ENCODE assay signal across 22 cellular contexts in the genomic region with DNA sequence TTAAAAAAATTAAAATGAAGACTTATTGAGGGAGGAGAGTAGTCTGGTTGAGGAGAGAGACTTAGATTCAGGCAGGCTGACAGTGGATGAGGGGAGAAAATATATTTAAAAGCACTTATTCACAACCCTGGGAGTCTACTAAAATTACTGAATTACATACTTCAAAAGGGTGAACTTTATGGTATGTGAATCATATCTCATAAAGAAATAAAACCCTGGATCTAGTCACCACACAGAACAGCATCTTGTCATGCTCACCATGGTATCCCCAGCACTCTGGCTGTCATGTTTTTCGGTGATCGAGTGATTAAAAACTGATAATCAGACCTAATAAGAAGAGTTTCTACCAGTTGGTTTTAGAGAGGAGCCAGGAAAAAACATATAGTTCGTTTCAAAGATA. TPM values are rescaled to one million over a fixed set of nuclear protein-coding genes. Genes with fewer than 3 reads are reported as not detected.
DNase-seq lines count a peak whose midpoint lies in the region; ATAC-seq and TF ChIP-seq lines count a peak whose summit lies in the region.
"Had no signal": no experiment of that assay in that cellular context is flagged by ENCODE, and none has a peak within 500 bp of the region (broad histone marks: within the 10 kb centered on the region; RNA-seq: fewer than 3 reads in every experiment).

No MANE protein-coding gene starts in this region.

- 84 to 89% (median 86%) methylated on average over 3 of the region's 3 CpGs for WGBS in psoas muscle, 3 donors
- 85% methylated on average over 3 of the region's 3 CpGs for whole genome bisulfite sequencing in upper lobe of left lung, 2 donors

- no peaks in the 10 kb centered on the region for H3K9me2 ChIP-seq in PC-3 (replicated peaks; ENCODE audit: low read length)

- no peak for TF ChIP-seq EP300 in upper lobe of left lung (IDR thresholded peaks at IDR 0.05)

- peak overlapping the region; percentile 62 for H3K4me2 ChIP-seq in PC-3 (ENCODE audit: low read length)
- H3K4me2 ChIP-seq: BLaER1 treated with 17β-estradiol and CSF1 and Interleukin-3, amounts not matched to agents 10 nM and 100 nM had no signal

- peak overlapping the region; percentile 93 for H3K27ac ChIP-seq in ACC112 (ENCODE audit: low read depth, low read length)
- peak overlapping the region; percentile 85 for H3K27ac ChIP-seq in PC-3 (ENCODE audit: low read length)
- peak overlapping the region; percentile 36 for H3K27ac ChIP-seq in foreskin keratinocyte
- H3K27ac ChIP-seq in psoas muscle, result peak overlapping the region; percentile 95
- H3K27ac ChIP-seq in vagina, result no peak overlapping the region
- no peak overlapping the region for H3K27ac ChIP-seq in upper lobe of left lung
- H3K27ac ChIP-seq: BLaER1 treated with 17β-estradiol and CSF1 and Interleukin-3, amounts not matched to agents 10 nM and 100 nM; upper lobe of right lung; WERI-Rb-1 had no signal

- no peak overlapping the region for H3K27ac Mint-ChIP-seq in activated T-helper 2 cell treated with anti-CD3 and anti-CD28 coated beads, Interferon-gamma antibody, Interleukin-2, Interleukin-4, amounts not matched to agents 10 μg/mL and 5 μg/mL and 100 μg/mL, durations not matched to agents 14 hours and 24 hours and 36 hours
- H3K27ac Mint-ChIP-seq: activated CD4-positive, alpha-beta memory T cell treated with anti-CD3 and anti-CD28 coated beads, Interleukin-2, amount 10 ng/mL, durations not matched to agents 7 days and 5 days; stimulated activated memory B cell treated with anti-CD40 and anti-IgM and Interleukin-4, amounts not matched to agents 10 μg/mL and 1 μg/mL and 100 μg/mL, for 72 hours had no signal

- H3K27me3 Mint-ChIP-seq in activated T-helper 2 cell treated with anti-CD3 and anti-CD28 coated beads, Interferon-gamma antibody, Interleukin-2, Interleukin-4, amounts not matched to agents 10 μg/mL and 5 μg/mL and 100 μg/mL, durations not matched to agents 14 hours and 24 hours and 36 hours (ENCODE audit: low read depth), result peaks cover 79% of the 10 kb centered on the region

- DNase-seq in PC-3 (peak; percentile 57), foreskin keratinocyte (no peak), psoas muscle (no peak), NCI-H82 (lab: John Stamatoyannopoulos, UW) (no peak), vagina (ENCODE audit: extremely low spot score in 2 of 2) (no peak), upper lobe of left lung (no peak)
- no peak for DNase-seq in activated T-helper 2 cell treated with anti-CD3 and anti-CD28 coated beads, Interferon-gamma antibody, Interleukin-2, Interleukin-4, amounts not matched to agents 10 μg/mL and 5 μg/mL and 100 μg/mL, durations not matched to agents 14 hours and 24 hours and 36 hours (ENCODE audit: low spot score)
- DNase-seq: activated CD4-positive, alpha-beta memory T cell treated with anti-CD3 and anti-CD28 coated beads, Interleukin-2, amount 10 ng/mL, durations not matched to agents 7 days and 5 days; activated naive CD4-positive, alpha-beta T cell treated with Interleukin-2 at 50 U/mL for 16 hours; anterior cingulate cortex; DMS 273 treated with DMSO at 0.1 percent for 48 hours; GDM1; H7; kidney glomerular epithelial cell; NCI-H1417 treated with DMSO at 0.1 percent for 48 hours; NCI-H2171 treated with DMSO at 0.1 percent for 48 hours; SIG-M5; upper lobe of right lung; WERI-Rb-1 had no signal

- CTCF ChIA-PET in PC-3 (lab: Charles Lee), result no interaction called here

- H3K9ac ChIP-seq in PC-3 (ENCODE audit: low read length), result peak overlapping the region; percentile 51
- H3K9ac ChIP-seq: BLaER1 treated with 17β-estradiol and CSF1 and Interleukin-3, amounts not matched to agents 10 nM and 100 nM had no signal

- H3K27me3 ChIP-seq in ACC112 (ENCODE audit: insufficient read depth, low read length), result no peaks in the 10 kb centered on the region
- H3K27me3 ChIP-seq in PC-3 (ENCODE audit: low read length), result no peaks in the 10 kb centered on the region
- H3K27me3 ChIP-seq in foreskin keratinocyte, result no peaks in the 10 kb centered on the region
- no peaks in the 10 kb centered on the region for H3K27me3 ChIP-seq in psoas muscle (ENCODE audit: insufficient read depth in 3 of 3, low read length in 2 of 3)
- H3K27me3 ChIP-seq in vagina, result no peaks in the 10 kb centered on the region
- H3K27me3 ChIP-seq in upper lobe of left lung, result no peaks in the 10 kb centered on the region
- H3K27me3 ChIP-seq: upper lobe of right lung had no signal

- no peaks in the 10 kb centered on the region; the same call in 1 of the 2 replicates for H3K36me3 ChIP-seq in ACC112 (ENCODE audit: insufficient read depth, low read length)
- peaks cover 10% of the 10 kb centered on the region; the same call in 1 of the 2 replicates for H3K36me3 ChIP-seq in PC-3 (ENCODE audit: low read depth, low read length)
- H3K36me3 ChIP-seq in psoas muscle (ENCODE audit: insufficient read depth in 1 of 2, low read depth in 1 of 2), result no peaks in the 10 kb centered on the region
- H3K36me3 ChIP-seq in vagina, result no peaks in the 10 kb centered on the region
- no peaks in the 10 kb centered on the region for H3K36me3 ChIP-seq in upper lobe of left lung
- H3K36me3 ChIP-seq: BLaER1 treated with 17β-estradiol and CSF1 and Interleukin-3, amounts not matched to agents 10 nM and 100 nM; upper lobe of right lung had no signal

- H3K4me1 Mint-ChIP-seq in activated T-helper 2 cell treated with anti-CD3 and anti-CD28 coated beads, Interferon-gamma antibody, Interleukin-2, Interleukin-4, amounts not matched to agents 10 μg/mL and 5 μg/mL and 100 μg/mL, durations not matched to agents 14 hours and 24 hours and 36 hours (ENCODE audit: low read depth), result peaks cover 3% of the 10 kb centered on the region
- H3K4me1 Mint-ChIP-seq: stimulated activated memory B cell treated with anti-CD40 and anti-IgM and Interleukin-4, amounts not matched to agents 10 μg/mL and 1 μg/mL and 100 μg/mL, for 72 hours had no signal

- H3K4me1 ChIP-seq in ACC112 (ENCODE audit: control insufficient read depth, insufficient read depth, low read length, unreplicated experiment) (peaks cover 79% of the 10 kb centered on the region), PC-3 (ENCODE audit: insufficient read depth, low read length) (peaks cover 74% of the 10 kb centered on the region), foreskin keratinocyte (peaks cover 45% of the 10 kb centered on the region), psoas muscle (peaks cover 89% of the 10 kb centered on the region), vagina (peaks cover 78% of the 10 kb centered on the region), upper lobe of left lung (peaks cover 14 to 46% (median 36%) of the 10 kb centered on the region in 4 donors)

- intact Hi-C loops in PC-3 (cut with micrococcal nuclease) (no loop called here), psoas muscle (cut with DNase I) (no loop called here), vagina (cut with DNase I) (no loop called here)
- intact Hi-C loops in activated T-helper 2 cell treated with anti-CD3 and anti-CD28 coated beads, Interferon-gamma antibody, Interleukin-2, Interleukin-4, amounts not matched to agents 10 μg/mL and 5 μg/mL and 100 μg/mL, durations not matched to agents 14 hours and 24 hours and 36 hours (cut with micrococcal nuclease), result no loop called here

- no peak overlapping the region for H3K4me3 Mint-ChIP-seq in activated T-helper 2 cell treated with anti-CD3 and anti-CD28 coated beads, Interferon-gamma antibody, Interleukin-2, Interleukin-4, amounts not matched to agents 10 μg/mL and 5 μg/mL and 100 μg/mL, durations not matched to agents 14 hours and 24 hours and 36 hours (ENCODE audit: low read depth)
- H3K4me3 Mint-ChIP-seq: activated CD4-positive, alpha-beta memory T cell treated with anti-CD3 and anti-CD28 coated beads, Interleukin-2, amount 10 ng/mL, durations not matched to agents 7 days and 5 days; stimulated activated memory B cell treated with anti-CD40 and anti-IgM and Interleukin-4, amounts not matched to agents 10 μg/mL and 1 μg/mL and 100 μg/mL, for 72 hours had no signal

- H3K79me2 ChIP-seq in ACC112 (ENCODE audit: control insufficient read depth, insufficient read depth, low read length, unreplicated experiment) (peaks cover 97% of the 10 kb centered on the region), PC-3 (ENCODE audit: low read length) (peaks cover 99% of the 10 kb centered on the region)

- no peaks in the 10 kb centered on the region for H3F3A ChIP-seq in PC-3 (ENCODE audit: low read length, unreplicated experiment)

- TF ChIP-seq CTCF in PC-3 (conservative IDR thresholded peaks at IDR 0.05; ENCODE audit: low read depth, low read length), result no peak
- TF ChIP-seq CTCF in foreskin keratinocyte (conservative IDR thresholded peaks at IDR 0.05), result no peak
- no peak for TF ChIP-seq CTCF in psoas muscle (IDR thresholded peaks at IDR 0.05)
- no peak for TF ChIP-seq CTCF in vagina (IDR thresholded peaks at IDR 0.05)
- no peak for TF ChIP-seq CTCF in upper lobe of left lung (IDR thresholded peaks at IDR 0.05)

- ATAC-seq in PC-3 (peak; percentile 69), foreskin keratinocyte (no peak), psoas muscle (no peak), upper lobe of left lung (ENCODE audit: low FRiP score in 2 of 2) (no peak)
- ATAC-seq: stimulated activated memory B cell treated with anti-CD40 and anti-IgM and Interleukin-4, amounts not matched to agents 10 μg/mL and 1 μg/mL and 100 μg/mL, for 72 hours had no signal

- TF ChIP-seq POLR2A in vagina (IDR thresholded peaks at IDR 0.05) (no peak), upper lobe of left lung (IDR thresholded peaks at IDR 0.05) (no peak)

- H4K20me1 ChIP-seq in PC-3 (ENCODE audit: low read length), result peaks cover 32% of the 10 kb centered on the region

- POLR2A ChIA-PET in PC-3 (lab: Charles Lee; ENCODE audit: unreplicated experiment), result no interaction called here

- no peaks in the 10 kb centered on the region for H3K9me3 Mint-ChIP-seq in activated T-helper 2 cell treated with anti-CD3 and anti-CD28 coated beads, Interferon-gamma antibody, Interleukin-2, Interleukin-4, amounts not matched to agents 10 μg/mL and 5 μg/mL and 100 μg/mL, durations not matched to agents 14 hours and 24 hours and 36 hours
- H3K9me3 Mint-ChIP-seq: activated CD4-positive, alpha-beta memory T cell treated with anti-CD3 and anti-CD28 coated beads, Interleukin-2, amount 10 ng/mL, durations not matched to agents 7 days and 5 days had no signal

- BruUV-seq in PC-3 (replicated peaks; lab: Mats Ljungman, UMichigan), result no TSS peak

- H3K4me3 ChIP-seq in ACC112 (ENCODE audit: low read depth, low read length) (0 out of 2 replicates have a peak overlapping the region, but pooled peaks have one; percentile 14), PC-3 (ENCODE audit: low read length) (no peak overlapping the region), psoas muscle (no peak overlapping the region), vagina (no peak overlapping the region), upper lobe of left lung (no peak overlapping the region)
- H3K4me3 ChIP-seq: BLaER1 treated with 17β-estradiol and CSF1 and Interleukin-3, amounts not matched to agents 10 nM and 100 nM; upper lobe of right lung had no signal

- no peaks in the 10 kb centered on the region for H3K36me3 Mint-ChIP-seq in activated T-helper 2 cell treated with anti-CD3 and anti-CD28 coated beads, Interferon-gamma antibody, Interleukin-2, Interleukin-4, amounts not matched to agents 10 μg/mL and 5 μg/mL and 100 μg/mL, durations not matched to agents 14 hours and 24 hours and 36 hours (ENCODE audit: low read depth)
- H3K36me3 Mint-ChIP-seq: stimulated activated memory B cell treated with anti-CD40 and anti-IgM and Interleukin-4, amounts not matched to agents 10 μg/mL and 1 μg/mL and 100 μg/mL, for 72 hours had no signal

- no peak overlapping the region for H2AFZ ChIP-seq in ACC112 (ENCODE audit: low read length, unreplicated experiment)
- H2AFZ ChIP-seq in PC-3 (ENCODE audit: low read length), result no peak overlapping the region

- H3K9me3 ChIP-seq in PC-3 (ENCODE audit: low read length) (no peaks in the 10 kb centered on the region), psoas muscle (no peaks in the 10 kb centered on the region), vagina (no peaks in the 10 kb centered on the region), upper lobe of left lung (no peaks in the 10 kb centered on the region)
- H3K9me3 ChIP-seq: upper lobe of right lung had no signal

RNA-seq across cellular contexts. Expression of gene TEAD1, which starts 11.0 kb away (rescaled TPM):
- total RNA-seq in PC-3 (2014; rRNA removed) (70.2 and 148 TPM in 2 replicates), foreskin keratinocyte (90.2 and 92.3 TPM in 2 replicates), psoas muscle (100 to 1,000 TPM; 111 to 178 (median 141) TPM), vagina (50.3 TPM), upper lobe of left lung (100 to 1,000 TPM in 2 of 6 donors, 10 to 100 TPM in 4; 53.5 to 141 (median 80.2) TPM)
- polyA plus RNA-seq in foreskin keratinocyte (5.8 and 8.4 TPM in 2 replicates), psoas muscle (100 to 1,000 TPM in 1 of 3 donors, 10 to 100 TPM in 2; 11.3 to 112 (median 19.6) TPM)
- total RNA-seq in activated T-helper 2 cell treated with anti-CD3 and anti-CD28 coated beads, Interferon-gamma antibody, Interleukin-2, Interleukin-4, amounts not matched to agents 10 μg/mL and 5 μg/mL and 100 μg/mL, durations not matched to agents 14 hours and 24 hours and 36 hours, result 1.0 and 1.3 TPM in 2 replicates

Comparison
In these comparisons a context has a peak if more than half of its experiments do, and no peak if none do; other contexts are left out.
1. H3K27ac ChIP-seq: peak in ACC112 (single experiment), PC-3 (single experiment), foreskin keratinocyte (single experiment) and psoas muscle (single experiment); none in vagina (single experiment) and upper lobe of left lung (0 of 4).
2. RNA of gene TEAD1, which starts 11.0 kb away (total RNA-seq): 111 to 178 TPM in psoas muscle, 90.2 to 92.3 TPM in foreskin keratinocyte, 53.5 to 141 TPM in upper lobe of left lung, 70.2 to 148 TPM in PC-3 and 50.3 TPM in vagina (single experiment); 1.0 to 1.3 TPM in activated T-helper 2 cell treated with anti-CD3 and anti-CD28 coated beads, Interferon-gamma antibody, Interleukin-2, Interleukin-4, amounts not matched to agents 10 μg/mL and 5 μg/mL and 100 μg/mL, durations not matched to agents 14 hours and 24 hours and 36 hours; every median in the first group is over 10 times any median in the second.